ENCODE assay signal across 11 cellular contexts in genomic region chr19:47714339-47714738, GRCh38. TPM values are rescaled to one million over a fixed set of nuclear protein-coding genes. Genes with fewer than 3 reads are reported as not detected.
DNase-seq lines count a peak whose midpoint lies in the region; ATAC-seq, FAIRE-seq and TF ChIP-seq lines count a peak whose summit lies in the region.
"Had no signal": no experiment of that assay in that cellular context is flagged by ENCODE, and none has a peak within 500 bp of the region (broad histone marks: within the 10 kb centered on the region; RNA-seq: fewer than 3 reads in every experiment).

No MANE protein-coding gene starts in this region.

- no peak for FAIRE-seq in HepG2 (lab: Jason Lieb, UNC)

- H3K36me3 ChIP-seq in HUES64 (ENCODE audit: insufficient read depth, low read length) (no peaks in the 10 kb centered on the region), HepG2 (replicated peaks in 1 of 2; ENCODE audit: control insufficient read depth in 1 of 2, insufficient read depth in 2 of 2, low read length in 2 of 2) (no peaks in the 10 kb centered on the region), suprapubic skin (peaks cover 15% of the 10 kb centered on the region)

- DNase-seq in MCF 10A (ENCODE audit: unreplicated experiment) (no peak), HepG2 (ENCODE audit: low spot score) (no peak), suprapubic skin (ENCODE audit: low spot score in 2 of 2) (no peak), NCI-H774 (lab: John Stamatoyannopoulos, UW) (no peak), C1 segment of cervical spinal cord (lab: John Stamatoyannopoulos, UW) (no peak)
- DNase-seq: activated CD4-positive, alpha-beta T cell treated with anti-CD3 and anti-CD28 coated beads, Interleukin-2, amount 50 U/mL, for 48 hours; DND-41; NCI-H2029 treated with DMSO at 0.1 percent for 48 hours had no signal

- TF ChIP-seq CTCF in MCF 10A (IDR thresholded peaks at IDR 0.05; ENCODE audit: unreplicated experiment) (no peak), HepG2 (CRISPR knock-in tag; IDR thresholded peaks at IDR 0.05) (no peak), suprapubic skin (IDR thresholded peaks at IDR 0.05) (no peak)

- BruUV-seq in MCF 10A (replicated peaks; lab: Mats Ljungman, UMichigan) (TSS peak; percentile 65), HepG2 (replicated peaks; lab: Mats Ljungman, UMichigan) (no TSS peak)

- H3K4me1 ChIP-seq in HUES64 (ENCODE audit: insufficient read depth, low read length) (no peaks in the 10 kb centered on the region), HepG2 (ENCODE audit: insufficient read depth, low read length) (peaks cover 38% of the 10 kb centered on the region), suprapubic skin (peaks cover 60% of the 10 kb centered on the region)

- POLR2A ChIA-PET in MCF 10A (lab: Yijun Ruan, JAX) = interaction anchor here (0.8 to 13.6 kb wide), 9 partner anchors 10 to 279 kb away, joined by 3 to 259 read pairs (median 9); partner anchors contain the start of gene NOP53
- POLR2A ChIA-PET in HepG2 (lab: Yijun Ruan, JAX) = no interaction called here

- CTCF ChIA-PET in MCF 10A (lab: Yijun Ruan, JAX) = interaction anchor here (0.7 to 5.2 kb wide), 11 partner anchors 10 to 286 kb away, joined by 3 to 78 read pairs (median 6); partner anchors contain the start of gene NOP53
- CTCF ChIA-PET in HepG2 (lab: Yijun Ruan, JAX; ENCODE audit: low intra/inter-chr PET ratio, low total read pairs) = interaction anchor here (2.8 kb wide), 1 partner anchor 29 kb away, joined by 25 read pairs; no protein-coding TSS in a partner anchor

- intact Hi-C loops in MCF 10A (cut with micrococcal nuclease) = loop anchor here (5.0 kb wide), 1 partner anchor 148 kb away; no protein-coding TSS in a partner anchor
- intact Hi-C loops in HepG2 (cut with micrococcal nuclease; ENCODE audit: unreplicated experiment) = no loop called here

- in situ Hi-C loops in HepG2 (cut with HindIII; ENCODE audit: extremely low pct_ligation_motif_present, low pct_unique_long_range_greater_than_20kb) = no loop called here

- no peaks in the 10 kb centered on the region for H4K20me1 ChIP-seq in HepG2 (ENCODE audit: insufficient read depth, low read length)

- peaks cover 50% of the 10 kb centered on the region for H3K36me3 Mint-ChIP-seq in MCF 10A (ENCODE audit: insufficient read depth, unreplicated experiment)

- 96% methylated on average over 4 of the region's 4 CpGs for WGBS in HUES64
- WGBS in HepG2 (ENCODE audit: low lambda C conversion rate) = 68% methylated on average over 4 of the region's 4 CpGs
- WGBS in suprapubic skin = 68% methylated on average over 4 of the region's 4 CpGs

- H3K9ac ChIP-seq in HUES64 (ENCODE audit: low read depth, low read length) = no peak overlapping the region
- no peak overlapping the region for H3K9ac ChIP-seq in HepG2 (ENCODE audit: insufficient read depth, low read depth, low read length)

- H3K4me1 Mint-ChIP-seq in MCF 10A (ENCODE audit: insufficient read depth, unreplicated experiment) = peaks cover 34% of the 10 kb centered on the region

- H3K9me3 ChIP-seq in HUES64 (ENCODE audit: insufficient read depth, low read depth, low read length) (no peaks in the 10 kb centered on the region), HepG2 (ENCODE audit: low read length) (peaks cover 6% of the 10 kb centered on the region; the same call in 1 of the 2 replicates), suprapubic skin (no peaks in the 10 kb centered on the region)

- no peak for TF ChIP-seq RAD21 in HepG2 (CRISPR knock-in tag; IDR thresholded peaks at IDR 0.05)

- H3K9me3 Mint-ChIP-seq in MCF 10A (ENCODE audit: unreplicated experiment) = no peaks in the 10 kb centered on the region

- TF ChIP-seq EP300 in HepG2 (IDR thresholded peaks at IDR 0.05; ENCODE audit: low read depth in 2 of 2, low read length in 2 of 2) = no peak
- TF ChIP-seq EP300 in HepG2 (CRISPR knock-in tag; IDR thresholded peaks at IDR 0.05; ENCODE audit: borderline replicate concordance) = no peak
- no peak for TF ChIP-seq EP300 in suprapubic skin (IDR thresholded peaks at IDR 0.05)

- no peak overlapping the region for H3K4me2 ChIP-seq in HepG2 (ENCODE audit: low read depth, low read length)

- ATAC-seq in HepG2 = no peak
- no peak for ATAC-seq in HG02885 (IDR thresholded peaks at IDR 0.05; ENCODE audit: poor library complexity, unreplicated experiment)
- ATAC-seq in GM18498 (IDR thresholded peaks at IDR 0.05; ENCODE audit: unreplicated experiment) = no peak

- peak overlapping the region; percentile 90 for H3K4me3 Mint-ChIP-seq in MCF 10A (ENCODE audit: unreplicated experiment)

- peak overlapping the region; percentile 62 for H3K27ac Mint-ChIP-seq in MCF 10A (ENCODE audit: low read depth, unreplicated experiment)

- no peak overlapping the region for H2AFZ ChIP-seq in HepG2 (ENCODE audit: low read length)

- H3K27me3 ChIP-seq in HUES64 (ENCODE audit: insufficient read depth, low read length) = no peaks in the 10 kb centered on the region
- peaks cover 0 to 13% of the 10 kb centered on the region in 2 experiments; a peak in 4 of 5 replicates for H3K27me3 ChIP-seq in HepG2 (ENCODE audit: control insufficient read depth in 1 of 2, insufficient read depth in 2 of 2, low read length in 2 of 2)
- no peaks in the 10 kb centered on the region for H3K27me3 ChIP-seq in suprapubic skin

- H3K27me3 Mint-ChIP-seq in MCF 10A (ENCODE audit: insufficient read depth, unreplicated experiment) = no peaks in the 10 kb centered on the region

- TF ChIP-seq POLR2A in HepG2 (IDR thresholded peaks at IDR 0.05; ENCODE audit: insufficient read depth in 1 of 2, low read depth in 2 of 2, low read length in 2 of 2) (no peak), suprapubic skin (IDR thresholded peaks at IDR 0.05) (no peak)

- H3K27ac ChIP-seq in HUES64 (ENCODE audit: low read depth, low read length) (no peak overlapping the region), HepG2 (ENCODE audit: extremely low read length, insufficient read depth, low read length) (no peak overlapping the region), suprapubic skin (peak overlapping the region; percentile 90)

- H3K4me3 ChIP-seq in HUES64 (ENCODE audit: low read length) = peak overlapping the region; percentile 61; the same call in 1 of the 2 replicates
- H3K4me3 ChIP-seq in HepG2 (replicated peaks in 1 of 3; ENCODE audit: insufficient read depth in 1 of 3, low read depth in 2 of 3, low read length in 3 of 3) = no peak overlapping the region
- peak overlapping the region; percentile 77 for H3K4me3 ChIP-seq in suprapubic skin

- no peaks in the 10 kb centered on the region for H3K79me2 ChIP-seq in HepG2 (ENCODE audit: insufficient read depth, low read length)

RNA-seq across cellular contexts. Expression of gene EHD2, which starts 1.1 kb away (rescaled TPM):
- 7.1 TPM for polyA plus RNA-seq in HUES64 (2013, experiment 1 of 2)
- 7.3 TPM for polyA plus RNA-seq in HUES64 (2013, experiment 2 of 2)
- total RNA-seq in MCF 10A (2022) = 88.8 and 104 TPM in 2 replicates
- 0.08 and 0.09 TPM in 2 replicates for total RNA-seq in HepG2 (2016; rRNA removed; fragmentation: Illumina TruSeq; extraction: Trizol)
- total RNA-seq in HepG2 (2016; cell fraction: cytosol; rRNA removed; fragmentation: Illumina TruSeq; extraction: Trizol; ENCODE audit: low read depth) = not detected in 2 replicates
- not detected in 2 replicates for total RNA-seq in HepG2 (2016; cell fraction: insoluble cytoplasmic fraction; rRNA removed; fragmentation: Illumina TruSeq; extraction: Trizol)
- not detected in 2 replicates for total RNA-seq in HepG2 (2016; cell fraction: membrane; rRNA removed; fragmentation: Illumina TruSeq; extraction: Trizol)
- total RNA-seq in HepG2 (2016; cell fraction: nucleus; rRNA removed; fragmentation: Illumina TruSeq; extraction: Trizol) = not detected in 2 replicates
- polyA plus RNA-seq in HepG2 (2011; rRNA removed) = 0.28 and 0.33 TPM in 2 replicates
- 0.25 and 0.33 TPM in 2 replicates for polyA plus RNA-seq in HepG2 (2011; cell fraction: cytosol; rRNA removed)
- 1.2 and 1.3 TPM in 2 replicates for polyA plus RNA-seq in HepG2 (2011; cell fraction: nucleus; rRNA removed)
- 0.37 and 0.80 TPM in 2 replicates for polyA plus RNA-seq in HepG2 (2012)
- not detected in 2 replicates for polyA plus RNA-seq in HepG2 (2016; cell fraction: cytosol; fragmentation: Illumina TruSeq; extraction: Trizol; ENCODE audit: low read depth)
- polyA plus RNA-seq in HepG2 (2016; cell fraction: insoluble cytoplasmic fraction; fragmentation: Illumina TruSeq; extraction: Trizol; ENCODE audit: low read depth) = 0.05 TPM in 1 of 2 replicates, not detected in the other
- not detected in 2 replicates for polyA plus RNA-seq in HepG2 (2016; cell fraction: membrane; fragmentation: Illumina TruSeq; extraction: Trizol; ENCODE audit: low read depth)
- not detected in 2 replicates for polyA plus RNA-seq in HepG2 (2016; cell fraction: nucleus; fragmentation: Illumina TruSeq; extraction: Trizol; ENCODE audit: insufficient read depth, low read depth)
- polyA minus RNA-seq in HepG2 (2011; rRNA and poly(A)+ RNA removed; ENCODE audit: low replicate concordance) = 0.46 and 5.6 TPM in 2 replicates
- 0.53 and 1.3 TPM in 2 replicates for polyA minus RNA-seq in HepG2 (2011; cell fraction: cytosol; rRNA and poly(A)+ RNA removed)
- 0.26 and 0.87 TPM in 2 replicates for polyA minus RNA-seq in HepG2 (2011; cell fraction: nucleus; rRNA and poly(A)+ RNA removed)
- 10 to 100 TPM; 48.5 to 84.7 (median 70.5) TPM for total RNA-seq in suprapubic skin

RNA-seq across cellular contexts. Expression of gene NOP53, which starts 31.0 kb away (rescaled TPM):
- 205 TPM for polyA plus RNA-seq in HUES64 (2013, experiment 1 of 2)
- 209 TPM for polyA plus RNA-seq in HUES64 (2013, experiment 2 of 2)
- total RNA-seq in MCF 10A (2022) = 165 and 211 TPM in 2 replicates
- 44.2 and 53.9 TPM in 2 replicates for total RNA-seq in HepG2 (2016; rRNA removed; fragmentation: Illumina TruSeq; extraction: Trizol)
- total RNA-seq in HepG2 (2016; cell fraction: cytosol; rRNA removed; fragmentation: Illumina TruSeq; extraction: Trizol; ENCODE audit: low read depth) = 107 and 126 TPM in 2 replicates
- 45.6 and 56.7 TPM in 2 replicates for total RNA-seq in HepG2 (2016; cell fraction: insoluble cytoplasmic fraction; rRNA removed; fragmentation: Illumina TruSeq; extraction: Trizol)
- 135 and 149 TPM in 2 replicates for total RNA-seq in HepG2 (2016; cell fraction: membrane; rRNA removed; fragmentation: Illumina TruSeq; extraction: Trizol)
- 47.1 and 55.4 TPM in 2 replicates for total RNA-seq in HepG2 (2016; cell fraction: nucleus; rRNA removed; fragmentation: Illumina TruSeq; extraction: Trizol)
- polyA plus RNA-seq in HepG2 (2011; rRNA removed) = 137 and 141 TPM in 2 replicates
- 112 and 146 TPM in 2 replicates for polyA plus RNA-seq in HepG2 (2011; cell fraction: cytosol; rRNA removed)
- polyA plus RNA-seq in HepG2 (2011; cell fraction: nucleus; rRNA removed) = 144 and 157 TPM in 2 replicates
- 184 and 186 TPM in 2 replicates for polyA plus RNA-seq in HepG2 (2012)
- 140 and 165 TPM in 2 replicates for polyA plus RNA-seq in HepG2 (2016; cell fraction: cytosol; fragmentation: Illumina TruSeq; extraction: Trizol; ENCODE audit: low read depth)
- 95.8 and 96.6 TPM in 2 replicates for polyA plus RNA-seq in HepG2 (2016; cell fraction: insoluble cytoplasmic fraction; fragmentation: Illumina TruSeq; extraction: Trizol; ENCODE audit: low read depth)
- polyA plus RNA-seq in HepG2 (2016; cell fraction: membrane; fragmentation: Illumina TruSeq; extraction: Trizol; ENCODE audit: low read depth) = 223 and 257 TPM in 2 replicates
- 129 and 142 TPM in 2 replicates for polyA plus RNA-seq in HepG2 (2016; cell fraction: nucleus; fragmentation: Illumina TruSeq; extraction: Trizol; ENCODE audit: insufficient read depth, low read depth)
- 51.2 and 58.9 TPM in 2 replicates for polyA minus RNA-seq in HepG2 (2011; rRNA and poly(A)+ RNA removed; ENCODE audit: low replicate concordance)
- 55.2 and 56.4 TPM in 2 replicates for polyA minus RNA-seq in HepG2 (2011; cell fraction: cytosol; rRNA and poly(A)+ RNA removed)
- polyA minus RNA-seq in HepG2 (2011; cell fraction: nucleus; rRNA and poly(A)+ RNA removed) = 36.2 and 36.4 TPM in 2 replicates
- 100 to 1,000 TPM; 329 to 412 (median 356) TPM for total RNA-seq in suprapubic skin

Comparison
In these comparisons a context has a peak if more than half of its experiments do, and no peak if none do; other contexts are left out.
1. H3K4me3 ChIP-seq: peak in HUES64 (single experiment) and suprapubic skin (single experiment); none in HepG2 (0 of 3).
2. RNA of gene EHD2, which starts 1.1 kb away (total RNA-seq): 88.8 to 104 TPM in MCF 10A and 48.5 to 84.7 TPM in suprapubic skin; 0.08 to 0.09 TPM in HepG2; every median in the first group is over 10 times any median in the second.